1 cellular context compared by ENCODE assay signal in the genomic region with DNA sequence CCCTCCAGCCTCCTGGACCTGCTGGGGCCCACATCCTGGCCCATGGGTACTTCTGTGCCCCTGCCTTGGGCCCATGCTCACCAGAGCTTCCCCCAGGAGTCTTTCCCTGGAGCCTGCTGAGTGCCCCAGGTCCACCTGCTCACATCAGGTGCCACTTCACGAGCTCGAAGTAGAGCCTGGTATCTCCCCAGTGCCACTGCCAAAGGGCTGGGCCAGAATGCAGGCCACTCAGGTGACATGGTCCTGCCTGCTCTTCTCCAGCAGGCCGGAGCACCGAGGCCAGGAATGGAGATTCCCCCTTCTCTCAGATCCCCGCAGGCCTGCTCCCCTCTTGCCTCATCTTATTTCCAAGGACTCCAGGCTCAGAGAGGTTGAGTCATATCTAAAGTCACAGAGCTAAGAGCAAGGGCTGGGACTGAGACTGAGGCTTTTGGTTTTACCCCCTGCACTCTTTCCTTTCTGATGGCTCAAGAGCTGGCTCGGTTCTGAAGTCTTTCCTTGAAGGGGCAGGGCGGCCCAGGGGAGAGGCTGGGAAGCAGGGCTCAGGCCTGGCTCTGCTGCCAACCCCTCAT.
TF ChIP-seq lines count a peak whose summit lies in the region.

No MANE protein-coding gene starts in this region.

TF ChIP-seq in liver, 16 proteins besides CTCF, POLR2A, EP300 and RAD21 (continued from another document):
- TF ChIP-seq, protein P1, sequence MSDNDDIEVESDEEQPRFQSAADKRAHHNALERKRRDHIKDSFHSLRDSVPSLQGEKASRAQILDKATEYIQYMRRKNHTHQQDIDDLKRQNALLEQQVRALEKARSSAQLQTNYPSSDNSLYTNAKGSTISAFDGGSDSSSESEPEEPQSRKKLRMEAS (IDR thresholded peaks at IDR 0.05), result no peak
- TF ChIP-seq TAF1 (conservative IDR thresholded peaks at IDR 0.05), result no peak
- TF ChIP-seq JUND (IDR thresholded peaks at IDR 0.05), result no peak
- TF ChIP-seq HNF4G (IDR thresholded peaks at IDR 0.05), result no peak
- TF ChIP-seq NR2F2 (IDR thresholded peaks at IDR 0.05), result no peak
- no peak for TF ChIP-seq GABPA (IDR thresholded peaks at IDR 0.05 in 1 of 2, conservative IDR thresholded peaks at IDR 0.05 in 1 of 2)
- TF ChIP-seq, protein P2, sequence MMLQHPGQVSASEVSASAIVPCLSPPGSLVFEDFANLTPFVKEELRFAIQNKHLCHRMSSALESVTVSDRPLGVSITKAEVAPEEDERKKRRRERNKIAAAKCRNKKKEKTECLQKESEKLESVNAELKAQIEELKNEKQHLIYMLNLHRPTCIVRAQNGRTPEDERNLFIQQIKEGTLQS (IDR thresholded peaks at IDR 0.05), result no peak
